In the genomic region with DNA sequence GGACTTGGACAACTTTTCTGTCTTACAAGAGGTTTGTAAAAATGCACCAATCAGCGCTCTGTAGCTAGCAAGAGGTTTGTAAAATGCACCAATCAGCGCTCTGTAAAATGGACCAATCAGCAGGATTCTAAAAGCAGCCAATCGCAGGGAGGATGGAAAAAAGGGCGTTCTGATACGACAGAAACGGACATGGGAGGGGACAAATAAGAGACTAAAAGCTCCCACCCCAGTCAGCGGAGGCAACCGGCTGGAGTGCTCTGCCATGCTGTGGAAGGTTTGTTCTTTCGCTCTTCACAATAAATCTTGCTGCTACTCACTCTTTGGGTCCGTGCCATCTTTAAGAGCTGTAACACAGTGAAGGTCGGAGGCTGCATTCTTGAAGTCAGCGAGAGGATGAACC, we compare ENCODE assay signal across 1 cellular context.
TF ChIP-seq lines count a peak whose summit lies in the region.

No MANE protein-coding gene starts in this region.

TF ChIP-seq in HepG2, 621 proteins besides CTCF, POLR2A, EP300 and RAD21:
- TF ChIP-seq MAFK (conservative IDR thresholded peaks at IDR 0.05 in 1 of 2, IDR thresholded peaks at IDR 0.05 in 1 of 2; ENCODE audit: low read length in 2 of 2) (peak; percentile 69 to 75), MAFF (IDR thresholded peaks at IDR 0.05; ENCODE audit: low read depth, low read length) (peak; percentile 75), NFYB (CRISPR knock-in tag; IDR thresholded peaks at IDR 0.05) (peak; percentile 65), ZBTB38 (CRISPR knock-in tag; IDR thresholded peaks at IDR 0.05) (peak; percentile 22; the same call in 1 of the 2 replicates), ZMYM4 (CRISPR knock-in tag; IDR thresholded peaks at IDR 0.05) (peak; percentile 43; the same call in 1 of the 2 replicates), NFYC (CRISPR knock-in tag; IDR thresholded peaks at IDR 0.05) (peak; percentile 71)
